ENCODE assay signal across 11 cellular contexts in genomic region chr11:64291746-64292457, GRCh38. TPM values are rescaled to one million over a fixed set of nuclear protein-coding genes. Genes with fewer than 3 reads are reported as not detected.
DNase-seq lines count a peak whose midpoint lies in the region; ATAC-seq and TF ChIP-seq lines count a peak whose summit lies in the region.
"Had no signal": no experiment of that assay in that cellular context is flagged by ENCODE, and none has a peak within 500 bp of the region (broad histone marks: within the 10 kb centered on the region; RNA-seq: fewer than 3 reads in every experiment).

No MANE protein-coding gene starts in this region.

- CTCF ChIA-PET in PC-3 (lab: Charles Lee): no interaction called here

- H2AFZ ChIP-seq in PC-3 (ENCODE audit: low read length): no peak overlapping the region

- DNase-seq in AG10803 (ENCODE audit: low read depth) (no peak), PC-3 (no peak), epithelial cell of esophagus (ENCODE audit: low read depth) (no peak), nephron progenitor cell (peak; percentile 36), T-helper 9 cell (no peak), NCI-H128 (lab: John Stamatoyannopoulos, UW; ENCODE audit: unreplicated experiment) (no peak), SJCRH30 (no peak)
- DNase-seq: activated CD4-positive, alpha-beta T cell treated with anti-CD3 and anti-CD28 coated beads for 1 hour; DND-41; NCI-H524 treated with DMSO at 0.1 percent for 48 hours had no signal

- H3K4me2 ChIP-seq in PC-3 (ENCODE audit: low read length): peak overlapping the region; percentile 68

- peaks cover 8% of the 10 kb centered on the region; the same call in 1 of the 2 replicates for H3K79me2 ChIP-seq in PC-3 (ENCODE audit: low read length)

- H3K4me3 ChIP-seq in AG10803 (ENCODE audit: low read length) (peak overlapping the region; percentile 15), PC-3 (ENCODE audit: low read length) (peak overlapping the region; percentile 56; the same call in 1 of the 2 replicates), epithelial cell of esophagus (ENCODE audit: low read length) (peak overlapping the region; percentile 3), SJCRH30 (no peak overlapping the region)

- no peak for TF ChIP-seq CTCF in AG10803 (conservative IDR thresholded peaks at IDR 0.05; ENCODE audit: low read length)
- TF ChIP-seq CTCF in PC-3 (conservative IDR thresholded peaks at IDR 0.05; ENCODE audit: low read depth, low read length): no peak
- no peak for TF ChIP-seq CTCF in epithelial cell of esophagus (IDR thresholded peaks at IDR 0.05; ENCODE audit: insufficient read depth, low read depth, low read length, missing control alignments)
- no peak for TF ChIP-seq CTCF in nephron progenitor cell (IDR thresholded peaks at IDR 0.05)

- H3K27me3 ChIP-seq in PC-3 (ENCODE audit: low read length): peaks cover 20% of the 10 kb centered on the region
- peaks cover 4% of the 10 kb centered on the region; the same call in 1 of the 2 replicates for H3K27me3 ChIP-seq in SJCRH30

- peaks cover 6% of the 10 kb centered on the region for H3K4me1 Mint-ChIP-seq in nephron progenitor cell

- H4K20me1 ChIP-seq in PC-3 (ENCODE audit: low read length): no peaks in the 10 kb centered on the region

- no peak overlapping the region for H3K27ac ChIP-seq in PC-3 (ENCODE audit: low read length)
- no peak overlapping the region for H3K27ac ChIP-seq in SJCRH30

- H3K27me3 Mint-ChIP-seq in nephron progenitor cell (ENCODE audit: low read depth, poor library complexity): peaks cover 76% of the 10 kb centered on the region

- H3K4me1 ChIP-seq in PC-3 (ENCODE audit: insufficient read depth, low read length) (peaks cover 8% of the 10 kb centered on the region), SJCRH30 (no peaks in the 10 kb centered on the region)

- H3K36me3 ChIP-seq in PC-3 (ENCODE audit: low read depth, low read length) (no peaks in the 10 kb centered on the region), SJCRH30 (no peaks in the 10 kb centered on the region)

- POLR2A ChIA-PET in PC-3 (lab: Charles Lee; ENCODE audit: unreplicated experiment): no interaction called here

- BruUV-seq in PC-3 (replicated peaks; lab: Mats Ljungman, UMichigan): no TSS peak

- H3K9me3 ChIP-seq in PC-3 (ENCODE audit: low read length): no peaks in the 10 kb centered on the region
- no peaks in the 10 kb centered on the region for H3K9me3 ChIP-seq in SJCRH30 (replicated peaks)

- no peak overlapping the region for H3K9ac ChIP-seq in PC-3 (ENCODE audit: low read length)

- H3K9me2 ChIP-seq in PC-3 (replicated peaks; ENCODE audit: low read length): no peaks in the 10 kb centered on the region

- H3K9me3 Mint-ChIP-seq in nephron progenitor cell: no peaks in the 10 kb centered on the region

- H3K4me3 Mint-ChIP-seq in nephron progenitor cell: no peak overlapping the region

- H3K27ac Mint-ChIP-seq in nephron progenitor cell: no peak overlapping the region

- ATAC-seq in PC-3 (peak; percentile 17), HG03442 (IDR thresholded peaks at IDR 0.05; ENCODE audit: unreplicated experiment) (no peak)

- no peaks in the 10 kb centered on the region for H3K36me3 Mint-ChIP-seq in nephron progenitor cell (ENCODE audit: low read depth)

- intact Hi-C loops in PC-3 (cut with micrococcal nuclease): no loop called here

- H3F3A ChIP-seq in PC-3 (ENCODE audit: low read length, unreplicated experiment): no peaks in the 10 kb centered on the region

RNA-seq across cellular contexts. Expression of gene KCNK4, which starts 0.8 kb away (rescaled TPM):
- 1.2 TPM in 1 of 2 replicates, not detected in the other for total RNA-seq in PC-3 (2014; rRNA removed)
- not detected in 2 replicates for total RNA-seq in SJCRH30 (2014; rRNA removed; shearing (Covaris generic))

RNA-seq across cellular contexts. Expression of gene GPR137, which starts 6.3 kb away (rescaled TPM):
- 32.4 and 47.5 TPM in 2 replicates for total RNA-seq in PC-3 (2014; rRNA removed)
- total RNA-seq in SJCRH30 (2014; rRNA removed; shearing (Covaris generic)): 16.1 and 17.6 TPM in 2 replicates

RNA-seq across cellular contexts. Expression of gene BAD, which starts 7.4 kb away (rescaled TPM):
- total RNA-seq in PC-3 (2014; rRNA removed): 360 and 368 TPM in 2 replicates
- 25.9 and 32.0 TPM in 2 replicates for total RNA-seq in SJCRH30 (2014; rRNA removed; shearing (Covaris generic))

RNA-seq across cellular contexts. Expression of gene CATSPERZ, which starts 8.3 kb away (rescaled TPM):
- total RNA-seq in PC-3 (2014; rRNA removed): 9.2 and 11.2 TPM in 2 replicates
- not detected in 2 replicates for total RNA-seq in SJCRH30 (2014; rRNA removed; shearing (Covaris generic))

RNA-seq across cellular contexts. Expression of gene ESRRA, which starts 13.4 kb away (rescaled TPM):
- total RNA-seq in PC-3 (2014; rRNA removed): 111 and 114 TPM in 2 replicates
- total RNA-seq in SJCRH30 (2014; rRNA removed; shearing (Covaris generic)): 22.6 and 23.8 TPM in 2 replicates

Comparison
In these comparisons a context has a peak if more than half of its experiments do, and no peak if none do; other contexts are left out.
1. RNA of gene BAD, which starts 7.4 kb away (total RNA-seq): 360 to 368 TPM in PC-3; 25.9 to 32.0 TPM in SJCRH30; every median in the first group is over 10 times any median in the second.